Comparison of ENCODE assay signal across 24 cellular contexts in genomic region chr1:117289316-117289715, GRCh38.
"Had no signal": no experiment of that assay in that cellular context is flagged by ENCODE, and none has a peak within 500 bp of the region (broad histone marks: within the 10 kb centered on the region; RNA-seq: fewer than 3 reads in every experiment).

No MANE protein-coding gene starts in this region.

- H3K27me3 ChIP-seq: Peyer's patch, SJCRH30 had no signal

- ATAC-seq: HepG2, Right ventricle myocardium inferior, SK-N-SH treated with all-trans-retinoic acid at 6 μM for 48 hours had no signal

- FAIRE-seq: HepG2 had no signal

- H3K4me1 ChIP-seq: Peyer's patch had no signal

- H3K9me3 ChIP-seq: Peyer's patch, SJCRH30 had no signal

- H3K36me3 ChIP-seq: Peyer's patch, SJCRH30 had no signal

- H3K4me3 ChIP-seq: PC-9, Peyer's patch, SJCRH30 had no signal

- DNase-seq: IMR-90, Karpas-422, KG1, MV-4-11, NCI-H1048, NCI-H1105, NCI-H1417, NCI-H1436 treated with DMSO at 0.1 percent for 48 hours, NCI-H1694, NCI-H187 treated with DMSO at 0.1 percent for 48 hours, NCI-H2029 treated with DMSO at 0.1 percent for 48 hours, NCI-H2171 treated with DMSO at 0.1 percent for 48 hours, NCI-H2227 treated with DMSO at 0.1 percent for 48 hours, NCI-H524, NCI-H526 treated with DMSO at 0.1 percent for 48 hours, NCI-H748 treated with DMSO at 0.1 percent for 48 hours, PC-9, Peyer's patch, SHP77 treated with DMSO at 0.1 percent for 48 hours, SJCRH30, T-helper 1 cell had no signal

- H3K27ac ChIP-seq: PC-9, SJCRH30 had no signal
